10 cellular contexts compared by ENCODE assay signal in genomic region chr13:106919093-106919492, GRCh38.
A peak's percentile ranks its signal among the peaks of the same experiment; 100 is the strongest.
DNase-seq lines count a peak whose midpoint lies in the region; ATAC-seq and TF ChIP-seq lines count a peak whose summit lies in the region.
"Had no signal": no experiment of that assay in that cellular context is flagged by ENCODE, and none has a peak within 500 bp of the region (broad histone marks: within the 10 kb centered on the region; RNA-seq: fewer than 3 reads in every experiment).

No MANE protein-coding gene starts in this region.

- DNase-seq in progenitor cell of endocrine pancreas (ENCODE audit: low spot score, unreplicated experiment) (no peak), foreskin keratinocyte (no peak), NCI-H2196 (lab: John Stamatoyannopoulos, UW; ENCODE audit: unreplicated experiment) (no peak)
- DNase-seq in activated CD8-positive, alpha-beta memory T cell treated with anti-CD3 and anti-CD28 coated beads, Interleukin-2, amount 10 ng/mL, durations not matched to agents 7 days and 5 days, result no peak
- DNase-seq: mucosa of descending colon had no signal

- H3K27me3 Mint-ChIP-seq in progenitor cell of endocrine pancreas, result no peaks in the 10 kb centered on the region
- H3K27me3 Mint-ChIP-seq in activated CD8-positive, alpha-beta memory T cell treated with anti-CD3 and anti-CD28 coated beads, Interleukin-2, amount 10 ng/mL, durations not matched to agents 7 days and 5 days, result peaks cover 16% of the 10 kb centered on the region

- H3K27ac Mint-ChIP-seq in progenitor cell of endocrine pancreas, result peak overlapping the region; percentile 85
- no peak overlapping the region for H3K27ac Mint-ChIP-seq in activated CD8-positive, alpha-beta memory T cell treated with anti-CD3 and anti-CD28 coated beads, Interleukin-2, amount 10 ng/mL, durations not matched to agents 7 days and 5 days

- peaks cover 21% of the 10 kb centered on the region for H3K4me1 Mint-ChIP-seq in progenitor cell of endocrine pancreas (ENCODE audit: low read depth)
- H3K4me1 Mint-ChIP-seq in activated CD8-positive, alpha-beta memory T cell treated with anti-CD3 and anti-CD28 coated beads, Interleukin-2, amount 10 ng/mL, durations not matched to agents 7 days and 5 days, result peaks cover 4% of the 10 kb centered on the region
- H3K4me1 Mint-ChIP-seq: central memory CD8-positive, alpha-beta T cell had no signal

- no peaks in the 10 kb centered on the region for H3K36me3 Mint-ChIP-seq in progenitor cell of endocrine pancreas (ENCODE audit: insufficient read depth)
- H3K36me3 Mint-ChIP-seq in activated CD8-positive, alpha-beta memory T cell treated with anti-CD3 and anti-CD28 coated beads, Interleukin-2, amount 10 ng/mL, durations not matched to agents 7 days and 5 days, result no peaks in the 10 kb centered on the region

- 48% methylated on average over 6 to 7 of the region's 7 CpGs for WGBS in ectodermal cell, 2 experiments

- H3K27me3 ChIP-seq in ectodermal cell (ENCODE audit: control insufficient read depth, insufficient read depth, low read length, poor library complexity, severe bottlenecking) (no peaks in the 10 kb centered on the region), foreskin keratinocyte (no peaks in the 10 kb centered on the region)

- peak overlapping the region; percentile 8 for H3K4me3 Mint-ChIP-seq in progenitor cell of endocrine pancreas (ENCODE audit: low read depth)
- no peak overlapping the region for H3K4me3 Mint-ChIP-seq in activated CD8-positive, alpha-beta memory T cell treated with anti-CD3 and anti-CD28 coated beads, Interleukin-2, amount 10 ng/mL, durations not matched to agents 7 days and 5 days
- H3K4me3 Mint-ChIP-seq: central memory CD8-positive, alpha-beta T cell had no signal

- H3K4me1 ChIP-seq in ectodermal cell (ENCODE audit: control insufficient read depth, insufficient read depth, low read length) (peaks cover 33% of the 10 kb centered on the region), foreskin keratinocyte (no peaks in the 10 kb centered on the region)

- ATAC-seq in GM18517 (IDR thresholded peaks at IDR 0.05; ENCODE audit: unreplicated experiment) (peak; percentile 38), HG03103 (IDR thresholded peaks at IDR 0.05; ENCODE audit: low read depth, unreplicated experiment) (peak; percentile 43), foreskin keratinocyte (no peak), GM21717 (IDR thresholded peaks at IDR 0.05; ENCODE audit: unreplicated experiment) (no peak)
- no peak for ATAC-seq in activated CD8-positive, alpha-beta memory T cell treated with anti-CD3 and anti-CD28 coated beads, Interleukin-2, amount 10 ng/mL, durations not matched to agents 7 days and 5 days
- ATAC-seq: mucosa of descending colon had no signal

- no peaks in the 10 kb centered on the region for H3K9me3 Mint-ChIP-seq in progenitor cell of endocrine pancreas (ENCODE audit: low read depth)
- no peaks in the 10 kb centered on the region for H3K9me3 Mint-ChIP-seq in activated CD8-positive, alpha-beta memory T cell treated with anti-CD3 and anti-CD28 coated beads, Interleukin-2, amount 10 ng/mL, durations not matched to agents 7 days and 5 days (ENCODE audit: low read depth)
- H3K9me3 Mint-ChIP-seq: central memory CD8-positive, alpha-beta T cell had no signal

- CTCF ChIA-PET in activated CD8-positive, alpha-beta memory T cell treated with anti-CD3 and anti-CD28 coated beads, Interleukin-2, amount 10 ng/mL, durations not matched to agents 7 days and 5 days (lab: Charles Lee), result no interaction called here

- peak overlapping the region; percentile 78 for H3K27ac ChIP-seq in ectodermal cell (ENCODE audit: insufficient read depth, low read depth, low read length, poor library complexity, severe bottlenecking)
- no peak overlapping the region for H3K27ac ChIP-seq in foreskin keratinocyte

- H3K4me3 ChIP-seq in ectodermal cell (ENCODE audit: insufficient read depth, low read depth, low read length), result no peak overlapping the region
- H3K4me3 ChIP-seq: mucosa of descending colon had no signal

- no peak for TF ChIP-seq CTCF in progenitor cell of endocrine pancreas (IDR thresholded peaks at IDR 0.05; ENCODE audit: unreplicated experiment)
- no peak for TF ChIP-seq CTCF in foreskin keratinocyte (conservative IDR thresholded peaks at IDR 0.05)

- H3K9me3 ChIP-seq in ectodermal cell (ENCODE audit: control insufficient read depth, low read length), result no peaks in the 10 kb centered on the region
- H3K9me3 ChIP-seq: mucosa of descending colon had no signal

- no peaks in the 10 kb centered on the region for H3K36me3 ChIP-seq in ectodermal cell (ENCODE audit: control insufficient read depth, insufficient read depth, low read length)

Comparison
In these comparisons a context has a peak if more than half of its experiments do, and no peak if none do; other contexts are left out.
1. ATAC-seq: peak in GM18517 (single experiment) and HG03103 (single experiment); none in foreskin keratinocyte (single experiment), activated CD8-positive, alpha-beta memory T cell treated with anti-CD3 and anti-CD28 coated beads, Interleukin-2, amount 10 ng/mL, durations not matched to agents 7 days and 5 days (single experiment) and GM21717 (single experiment).